In the genomic region with DNA sequence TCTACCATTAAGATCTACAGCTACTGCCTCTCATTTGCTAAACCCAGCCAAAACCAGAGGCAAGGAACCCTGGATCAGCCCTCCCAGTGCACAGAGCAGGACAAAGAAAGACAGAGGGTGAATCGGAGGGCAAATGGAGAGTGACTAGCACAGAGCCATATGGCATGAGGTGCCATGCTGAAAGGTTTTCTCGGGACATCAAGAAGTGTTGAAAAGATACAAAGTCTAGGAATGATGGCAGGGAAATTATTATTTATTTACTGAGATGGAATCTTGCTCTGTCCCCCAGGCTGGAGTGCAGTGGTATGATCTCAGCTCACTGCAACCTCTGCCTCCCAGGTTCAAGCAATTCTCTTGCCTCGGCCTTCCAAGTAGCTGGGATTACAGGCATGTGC, we compare ENCODE assay signal across 22 cellular contexts. TPM values are rescaled to one million over a fixed set of nuclear protein-coding genes. Genes with fewer than 3 reads are reported as not detected.
"Had no signal": no experiment of that assay in that cellular context is flagged by ENCODE, and none has a peak within 500 bp of the region (broad histone marks: within the 10 kb centered on the region; RNA-seq: fewer than 3 reads in every experiment).

No MANE protein-coding gene starts in this region.

- ATAC-seq: activated CD4-positive, CD25-positive, alpha-beta regulatory T cell treated with anti-CD3 and anti-CD28 coated beads, Interleukin-2, amount 50 U/mL, for 24 hours; activated naive CD8-positive, alpha-beta T cell treated with anti-CD3 and anti-CD28 coated beads, Interleukin-2, amount 50 U/mL, for 24 hours; sciatic nerve had no signal

- DNase-seq: activated CD4-positive, alpha-beta memory T cell treated with anti-CD3 and anti-CD28 coated beads, Interleukin-2, amount 10 ng/mL, durations not matched to agents 7 days and 5 days; activated CD4-positive, alpha-beta T cell treated with anti-CD3 and anti-CD28 coated beads, Interleukin-2, amount 10 ng/mL, durations not matched to agents 24 days and 14 days; activated gamma-delta T cell; activated naive CD4-positive, alpha-beta T cell treated with anti-CD3 and anti-CD28 coated beads, Interleukin-2, amount 50 U/mL, for 16 hours; activated naive CD8-positive, alpha-beta T cell treated with anti-CD3 and anti-CD28 coated beads, Interleukin-2, amount 50 U/mL, for 24 hours; dermis blood vessel endothelial cell; effector CD8-positive, alpha-beta T cell; foreskin melanocyte; glutamatergic neuron; hippocampal formation; mesendoderm; naive B cell; nucleus accumbens; spleen; stimulated activated CD4-positive, alpha-beta T cell treated with anti-CD3 and anti-CD28 coated beads, Interleukin-4, amount 100 ng/mL, for 1 hour; stimulated activated naive CD4-positive, alpha-beta T cell; substantia nigra; SW 1271; T-helper 2 cell had no signal

- H3K27ac ChIP-seq: spleen, thyroid gland had no signal

- H3K36me3 ChIP-seq: spleen, thyroid gland had no signal

- H3K9me3 ChIP-seq: spleen, thyroid gland had no signal

- H3K4me1 ChIP-seq: spleen had no signal

- H3K4me3 ChIP-seq: spleen, thyroid gland had no signal

- H3K27me3 ChIP-seq: spleen, thyroid gland had no signal

RNA-seq across cellular contexts. Expression of a gene that starts 19.3 kb away (rescaled TPM):
- total RNA-seq: activated CD4-positive, alpha-beta T cell treated with anti-CD3 and anti-CD28 coated beads, Interleukin-2, amount 10 ng/mL, durations not matched to agents 24 days and 14 days had no signal
